Comparison of ENCODE assay signal across 29 cellular contexts in the genomic region with DNA sequence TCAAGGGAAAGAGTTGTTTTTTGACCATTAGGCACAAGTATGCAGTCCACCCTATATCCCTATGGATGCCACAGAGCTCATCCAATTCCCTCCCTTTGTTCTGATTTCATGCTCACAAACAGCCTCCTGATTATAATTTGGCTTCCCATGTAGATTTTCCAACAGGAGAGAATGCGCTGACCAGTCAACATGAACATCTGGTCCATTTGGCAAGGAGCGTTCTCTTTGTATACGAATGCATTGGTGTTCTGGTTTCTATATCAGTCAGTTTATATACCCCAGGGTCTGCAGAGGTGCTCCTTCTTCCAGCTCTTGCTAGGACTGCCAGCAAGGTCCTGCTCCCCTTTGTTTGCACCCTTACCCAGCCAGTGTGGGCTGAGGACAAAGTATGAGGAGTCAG.
"Had no signal": no experiment of that assay in that cellular context is flagged by ENCODE, and none has a peak within 500 bp of the region (broad histone marks: within the 10 kb centered on the region; RNA-seq: fewer than 3 reads in every experiment).

No MANE protein-coding gene starts in this region.

- H3K36me3 ChIP-seq: esophagus muscularis mucosa, gastroesophageal sphincter, heart left ventricle, left lung, prostate gland, right atrium auricular region, stomach, tibial artery had no signal

- H3K27me3 ChIP-seq: dorsolateral prefrontal cortex, esophagus muscularis mucosa, foreskin keratinocyte, gastroesophageal sphincter, heart left ventricle, left lung, right atrium auricular region, stomach, testis, tibial artery had no signal

- H3K4me3 ChIP-seq: dorsolateral prefrontal cortex, esophagus muscularis mucosa, gastroesophageal sphincter, heart left ventricle, left lung, prostate gland, right atrium auricular region, smooth muscle cell, stomach, testis, tibial artery had no signal

- H3K27ac ChIP-seq: dorsolateral prefrontal cortex, epithelial cell of prostate, esophagus muscularis mucosa, foreskin keratinocyte, gastroesophageal sphincter, heart left ventricle, left lung, prostate gland, right atrium auricular region, stomach, testis, tibial artery had no signal

- H3K4me1 ChIP-seq: esophagus muscularis mucosa, gastroesophageal sphincter, heart left ventricle, left lung, prostate gland, right atrium auricular region, stomach, testis, tibial artery had no signal

- DNase-seq: dorsolateral prefrontal cortex; effector CD4-positive, alpha-beta T cell; foreskin keratinocyte; heart left ventricle; hippocampal formation; left cardiac atrium; left lung; mammary epithelial cell; mesendoderm; midbrain; naive thymus-derived CD4-positive, alpha-beta T cell; nephron progenitor cell; nucleus accumbens; stimulated activated CD4-positive, alpha-beta T cell treated with anti-CD3 and anti-CD28 coated beads, Interleukin-12 subunit alpha, Interleukin-12 subunit beta, amount 100 ng/mL, for 4 hours; stimulated activated CD4-positive, alpha-beta T cell treated with anti-CD3 and anti-CD28 coated beads, Interleukin-1b, Interleukin-23, amount 100 ng/mL, for 48 hours; stimulated activated CD4-positive, alpha-beta T cell treated with anti-CD3 and anti-CD28 coated beads, Interleukin-4, amount 100 ng/mL, for 1 hour; stimulated activated naive CD4-positive, alpha-beta T cell treated with Interleukin-2 at 50 U/mL for 16 hours; stomach; substantia nigra; testis; tibial artery had no signal

- ATAC-seq: foreskin keratinocyte; gastroesophageal sphincter; heart left ventricle; left cardiac atrium; left lung; naive thymus-derived CD4-positive, alpha-beta T cell; sciatic nerve; stimulated activated effector memory CD8-positive, alpha-beta T cell treated with anti-CD3 and anti-CD28 coated beads, Interleukin-12 subunit alpha, Interleukin-12 subunit beta, amount 100 ng/mL, for 72 hours had no signal

- H3K9me3 ChIP-seq: gastroesophageal sphincter, prostate gland, stomach, testis had no signal
